In the genomic region with DNA sequence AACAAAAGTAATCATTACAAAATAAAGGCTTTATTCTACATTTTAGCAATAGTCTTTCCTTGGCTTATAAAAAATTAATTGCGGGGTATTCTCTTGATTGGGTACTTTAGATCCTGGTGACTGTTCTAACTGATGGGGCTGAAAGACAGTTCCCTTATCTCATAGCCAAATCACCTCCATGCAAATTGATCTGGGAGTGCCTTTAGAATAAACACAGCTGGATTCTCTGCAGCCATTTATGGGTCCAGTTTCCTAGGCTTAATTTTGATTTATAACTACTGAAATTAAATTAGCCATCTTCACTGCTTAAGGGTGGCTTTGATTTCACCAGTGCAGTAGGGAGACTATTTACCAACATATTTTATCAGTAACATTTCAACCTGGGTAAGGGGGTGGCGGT, we compare ENCODE assay signal across 33 cellular contexts.
"Had no signal": no experiment of that assay in that cellular context is flagged by ENCODE, and none has a peak within 500 bp of the region (broad histone marks: within the 10 kb centered on the region; RNA-seq: fewer than 3 reads in every experiment).

No MANE protein-coding gene starts in this region.

- DNase-seq: activated CD4-positive, alpha-beta memory T cell treated with anti-CD3 and anti-CD28 coated beads, Interleukin-2, amount 10 ng/mL, durations not matched to agents 7 days and 5 days; activated CD4-positive, alpha-beta T cell treated with anti-CD3 and anti-CD28 coated beads for 1 hour; activated CD4-positive, alpha-beta T cell treated with anti-CD3 and anti-CD28 coated beads for 48 hours; activated CD4-positive, CD25-positive, alpha-beta regulatory T cell; activated CD8-positive, alpha-beta memory T cell treated with anti-CD3 and anti-CD28 coated beads for 24 hours; activated CD8-positive, alpha-beta memory T cell treated with anti-CD3 and anti-CD28 coated beads, Interleukin-2, amount 10 ng/mL, durations not matched to agents 7 days and 5 days; activated CD8-positive, alpha-beta memory T cell treated with anti-CD3 and anti-CD28 coated beads, Interleukin-2, amount 50 U/mL, for 48 hours; activated effector memory CD4-positive, alpha-beta T cell treated with anti-CD3 and anti-CD28 coated beads, Interleukin-2, amount 50 U/mL, for 16 hours; activated naive CD4-positive, alpha-beta T cell; activated naive CD8-positive, alpha-beta T cell treated with anti-CD3 and anti-CD28 coated beads, Interleukin-2, amount 10 ng/mL, durations not matched to agents 7 days and 5 days; activated T-cell treated with anti-CD3 and anti-CD28 coated beads, Interleukin-2, amount 50 U/mL, for 48 hours; amygdala; colonic mucosa; Karpas-422; KBM-7; NCI-H187 treated with DMSO at 0.1 percent for 48 hours; NCI-H2171 treated with DMSO at 0.1 percent for 48 hours; NCI-H2227 treated with DMSO at 0.1 percent for 48 hours; NCI-H446; NCI-H510A treated with DMSO at 0.1 percent for 48 hours; NCI-H82; NK-92 treated with Interleukin-12 subunit alpha and Interleukin-12 subunit beta, amount 100 ng/mL, for 24 hours; PC-3; Peyer's patch; RPMI8226; SHP77 treated with DMSO at 0.1 percent for 48 hours; T1000; WERI-Rb-1 had no signal

- H3K27ac Mint-ChIP-seq: activated CD4-positive, alpha-beta memory T cell treated with anti-CD3 and anti-CD28 coated beads, Interleukin-2, amount 10 ng/mL, durations not matched to agents 7 days and 5 days; activated CD8-positive, alpha-beta memory T cell treated with anti-CD3 and anti-CD28 coated beads, Interleukin-2, amount 10 ng/mL, durations not matched to agents 7 days and 5 days; activated naive CD4-positive, alpha-beta T cell treated with anti-CD3 and anti-CD28 coated beads, Interleukin-2, amount 50 U/mL, for 24 hours; activated naive CD8-positive, alpha-beta T cell treated with anti-CD3 and anti-CD28 coated beads, Interleukin-2, amount 10 ng/mL, durations not matched to agents 7 days and 5 days had no signal

- H3K4me1 Mint-ChIP-seq: activated CD4-positive, alpha-beta memory T cell treated with anti-CD3 and anti-CD28 coated beads, Interleukin-2, amount 10 ng/mL, durations not matched to agents 7 days and 5 days; activated CD8-positive, alpha-beta memory T cell treated with anti-CD3 and anti-CD28 coated beads, Interleukin-2, amount 10 ng/mL, durations not matched to agents 7 days and 5 days; activated naive CD4-positive, alpha-beta T cell treated with anti-CD3 and anti-CD28 coated beads, Interleukin-2, amount 50 U/mL, for 24 hours; activated naive CD8-positive, alpha-beta T cell treated with anti-CD3 and anti-CD28 coated beads, Interleukin-2, amount 10 ng/mL, durations not matched to agents 7 days and 5 days; central memory CD8-positive, alpha-beta T cell had no signal

- H3K4me3 Mint-ChIP-seq: activated CD4-positive, alpha-beta memory T cell treated with anti-CD3 and anti-CD28 coated beads, Interleukin-2, amount 10 ng/mL, durations not matched to agents 7 days and 5 days; activated CD8-positive, alpha-beta memory T cell treated with anti-CD3 and anti-CD28 coated beads, Interleukin-2, amount 10 ng/mL, durations not matched to agents 7 days and 5 days; activated naive CD4-positive, alpha-beta T cell treated with anti-CD3 and anti-CD28 coated beads, Interleukin-2, amount 50 U/mL, for 24 hours; activated naive CD8-positive, alpha-beta T cell treated with anti-CD3 and anti-CD28 coated beads, Interleukin-2, amount 10 ng/mL, durations not matched to agents 7 days and 5 days; central memory CD8-positive, alpha-beta T cell had no signal

- H3K36me3 ChIP-seq: ascending aorta, cardiac muscle cell, colonic mucosa, Peyer's patch, SJSA1, WERI-Rb-1 had no signal

- H3K9me3 ChIP-seq: ascending aorta, colonic mucosa, Peyer's patch, SJSA1 had no signal

- ATAC-seq: activated CD8-positive, alpha-beta memory T cell treated with anti-CD3 and anti-CD28 coated beads, Interleukin-2, amount 10 ng/mL, durations not matched to agents 7 days and 5 days; PC-3 had no signal

- H3K27me3 Mint-ChIP-seq: activated CD4-positive, alpha-beta memory T cell treated with anti-CD3 and anti-CD28 coated beads, Interleukin-2, amount 10 ng/mL, durations not matched to agents 7 days and 5 days; activated CD8-positive, alpha-beta memory T cell treated with anti-CD3 and anti-CD28 coated beads, Interleukin-2, amount 10 ng/mL, durations not matched to agents 7 days and 5 days; activated naive CD4-positive, alpha-beta T cell treated with anti-CD3 and anti-CD28 coated beads, Interleukin-2, amount 50 U/mL, for 24 hours; activated naive CD8-positive, alpha-beta T cell treated with anti-CD3 and anti-CD28 coated beads, Interleukin-2, amount 10 ng/mL, durations not matched to agents 7 days and 5 days; central memory CD8-positive, alpha-beta T cell had no signal

- H3K27me3 ChIP-seq: ascending aorta, cardiac muscle cell, colonic mucosa, Peyer's patch, SJSA1 had no signal

- H3K27ac ChIP-seq: ascending aorta, cardiac muscle cell, colonic mucosa, Peyer's patch, SJSA1, WERI-Rb-1 had no signal

- H3K4me1 ChIP-seq: ascending aorta, colonic mucosa, Peyer's patch, SJSA1 had no signal

- H3K36me3 Mint-ChIP-seq: activated CD8-positive, alpha-beta memory T cell treated with anti-CD3 and anti-CD28 coated beads, Interleukin-2, amount 10 ng/mL, durations not matched to agents 7 days and 5 days; activated naive CD4-positive, alpha-beta T cell treated with anti-CD3 and anti-CD28 coated beads, Interleukin-2, amount 50 U/mL, for 24 hours; activated naive CD8-positive, alpha-beta T cell treated with anti-CD3 and anti-CD28 coated beads, Interleukin-2, amount 10 ng/mL, durations not matched to agents 7 days and 5 days had no signal

- H3K4me3 ChIP-seq: ascending aorta, cardiac muscle cell, colonic mucosa, Peyer's patch, SJSA1 had no signal
